9 cellular contexts compared by ENCODE assay signal in genomic region chr22:39690901-39691620, GRCh38.
DNase-seq lines count a peak whose midpoint lies in the region; ATAC-seq lines count a peak whose summit lies in the region.
"Had no signal": no experiment of that assay in that cellular context is flagged by ENCODE, and none has a peak within 500 bp of the region (broad histone marks: within the 10 kb centered on the region; RNA-seq: fewer than 3 reads in every experiment).

No MANE protein-coding gene starts in this region.

- peak; percentile 69 for DNase-seq in NCI-H748 (lab: John Stamatoyannopoulos, UW; ENCODE audit: unreplicated experiment)
- no peak for DNase-seq in NCI-H748 treated with DMSO at 0.1 percent for 48 hours (lab: John Stamatoyannopoulos, UW)
- DNase-seq in activated CD8-positive, alpha-beta memory T cell treated with anti-CD3 and anti-CD28 coated beads, Interleukin-2, amount 50 U/mL, for 4 hours = peak; percentile 35
- peak; percentile 42 for DNase-seq in inferior parietal cortex (ENCODE audit: extremely low spot score)
- peak; percentile 19 for DNase-seq in stimulated activated CD8-positive, alpha-beta memory T cell treated with anti-CD3 and anti-CD28 coated beads, Interleukin-4, amount 100 ng/mL, for 24 hours (ENCODE audit: low read depth)
- DNase-seq in T-helper 1 cell = no peak
- DNase-seq: ACHN had no signal

- ATAC-seq in HG03159 (IDR thresholded peaks at IDR 0.05; ENCODE audit: unreplicated experiment) (no peak), HG03025 (IDR thresholded peaks at IDR 0.05; ENCODE audit: low FRiP score, unreplicated experiment) (no peak)

Comparison
In these comparisons a context has a peak if more than half of its experiments do, and no peak if none do; other contexts are left out.
1. DNase-seq: peak in NCI-H748 (single experiment), activated CD8-positive, alpha-beta memory T cell treated with anti-CD3 and anti-CD28 coated beads, Interleukin-2, amount 50 U/mL, for 4 hours (single experiment), inferior parietal cortex (single experiment) and stimulated activated CD8-positive, alpha-beta memory T cell treated with anti-CD3 and anti-CD28 coated beads, Interleukin-4, amount 100 ng/mL, for 24 hours (single experiment); none in NCI-H748 treated with DMSO at 0.1 percent for 48 hours (single experiment) and T-helper 1 cell (0 of 5).